Comparison of ENCODE assay signal across 8 cellular contexts in genomic region chr19:38506723-38507550, GRCh38.
DNase-seq lines count a peak whose midpoint lies in the region; ATAC-seq and TF ChIP-seq lines count a peak whose summit lies in the region.

No MANE protein-coding gene starts in this region.

- H3K4me1 ChIP-seq in SK-N-SH (ENCODE audit: control insufficient read depth in 1 of 2, insufficient read depth in 2 of 2, low read depth in 1 of 2, low read length in 1 of 2) (peaks cover 3 to 8% of the 10 kb centered on the region in 2 experiments; a peak in 2 of 4 replicates), adipocyte (ENCODE audit: control insufficient read depth, insufficient read depth, low read length) (no peaks in the 10 kb centered on the region)

- TF ChIP-seq EP300 in Ishikawa (IDR thresholded peaks at IDR 0.05; ENCODE audit: borderline replicate concordance) (no peak), SK-N-SH (IDR thresholded peaks at IDR 0.05; ENCODE audit: borderline replicate concordance in 1 of 2, low read depth in 1 of 2, low read length in 1 of 2) (no peak)

- H3F3A ChIP-seq in SK-N-SH (replicated peaks; ENCODE audit: insufficient read depth): no peaks in the 10 kb centered on the region

- POLR2A ChIA-PET in SK-N-SH (lab: Yijun Ruan, JAX): interaction anchor here (0.7 to 1.1 kb wide), 2 partner anchors 112 to 120 kb away, joined by 3 read pairs; partner anchors contain the start of gene EIF3K

- no peak overlapping the region; the same call in 1 of the 2 replicates for H2AFZ ChIP-seq in SK-N-SH (ENCODE audit: low read depth)

- 3% methylated on average over 35 of the region's 35 CpGs for WGBS in SK-N-SH (ENCODE audit: low lambda C conversion rate)

- no peaks in the 10 kb centered on the region for H3K79me2 ChIP-seq in SK-N-SH (ENCODE audit: insufficient read depth)

- DNase-seq in NCI-H345 (lab: John Stamatoyannopoulos, UW) (peak; percentile 51), NCI-H345 treated with DMSO at 0.1 percent for 48 hours (lab: John Stamatoyannopoulos, UW; ENCODE audit: unreplicated experiment) (no peak), SK-N-SH (peak; percentile 99), adipocyte (ENCODE audit: low read depth) (peak; percentile 53)
- DNase-seq in stimulated activated CD4-positive, alpha-beta T cell treated with anti-CD3 and anti-CD28 coated beads, Interleukin-2, amount 100 ng/mL, for 4 hours (ENCODE audit: low read depth): peak; percentile 84

- H4K20me1 ChIP-seq in SK-N-SH (ENCODE audit: insufficient read depth): no peaks in the 10 kb centered on the region

- H3K27me3 ChIP-seq in SK-N-SH (ENCODE audit: insufficient read depth): no peaks in the 10 kb centered on the region
- peaks cover 29% of the 10 kb centered on the region for H3K27me3 ChIP-seq in adipocyte (replicated peaks; ENCODE audit: control insufficient read depth, insufficient read depth, low read length)

- no peak for ATAC-seq in HG02588 (IDR thresholded peaks at IDR 0.05; ENCODE audit: unreplicated experiment)

- no peak overlapping the region for H3K27ac ChIP-seq in SK-N-SH (ENCODE audit: low read depth in 2 of 2, low read length in 1 of 2)

- H3K4me2 ChIP-seq in SK-N-SH: peak overlapping the region; percentile 62; the same call in 1 of the 2 replicates

- TF ChIP-seq RAD21 in Ishikawa (IDR thresholded peaks at IDR 0.05; ENCODE audit: low read depth): no peak
- no peak for TF ChIP-seq RAD21 in SK-N-SH (IDR thresholded peaks at IDR 0.05; ENCODE audit: low read length)

- CTCF ChIA-PET in SK-N-SH (lab: Yijun Ruan, JAX): interaction anchor here (0.7 to 3.4 kb wide), 5 partner anchors 8 to 128 kb away, joined by 3 to 14 read pairs (median 5); partner anchors contain the start of gene FAM98C

- H3K9me3 ChIP-seq in SK-N-SH: no peaks in the 10 kb centered on the region
- no peaks in the 10 kb centered on the region for H3K9me3 ChIP-seq in adipocyte (ENCODE audit: control insufficient read depth, low read length)
- H3K9me3 ChIP-seq in iPS-18c (ENCODE audit: control insufficient read depth, insufficient read depth, low read length): peaks cover 2% of the 10 kb centered on the region

- H3K36me3 ChIP-seq in SK-N-SH (replicated peaks in 1 of 2; ENCODE audit: control insufficient read depth in 1 of 2, insufficient read depth in 2 of 2, low read length in 1 of 2) (no peaks in the 10 kb centered on the region), adipocyte (ENCODE audit: control insufficient read depth, insufficient read depth, low read length, severe bottlenecking) (no peaks in the 10 kb centered on the region)

- H3K9ac ChIP-seq in SK-N-SH (no peak overlapping the region), adipocyte (ENCODE audit: low read length) (no peak overlapping the region)

- no peaks in the 10 kb centered on the region for H3K9me2 ChIP-seq in SK-N-SH

- H3K4me3 ChIP-seq in SK-N-SH (ENCODE audit: low read depth in 2 of 2, low read length in 1 of 2): peak overlapping the region in 1 of 2 experiments; percentile 29; a peak in 1 of 4 replicates
- H3K4me3 ChIP-seq in adipocyte (ENCODE audit: low read length): no peak overlapping the region
- H3K4me3 ChIP-seq in iPS-18c (ENCODE audit: insufficient read depth, low read depth, low read length): peak overlapping the region; percentile 34; the same call in 1 of the 2 replicates

- TF ChIP-seq CTCF in SK-N-SH (IDR thresholded peaks at IDR 0.05): no peak

TF ChIP-seq in Ishikawa, 13 proteins besides CTCF, POLR2A, EP300 and RAD21:
- TF ChIP-seq EGR1 (IDR thresholded peaks at IDR 0.05): no peak
- TF ChIP-seq, protein P1, sequence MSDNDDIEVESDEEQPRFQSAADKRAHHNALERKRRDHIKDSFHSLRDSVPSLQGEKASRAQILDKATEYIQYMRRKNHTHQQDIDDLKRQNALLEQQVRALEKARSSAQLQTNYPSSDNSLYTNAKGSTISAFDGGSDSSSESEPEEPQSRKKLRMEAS (IDR thresholded peaks at IDR 0.05): peak; percentile 64
- 0 out of 2 replicates have a peak, but pooled peaks have one; percentile 38 for TF ChIP-seq ZBTB7A (IDR thresholded peaks at IDR 0.05; ENCODE audit: low read depth)

TF ChIP-seq in SK-N-SH, 30 proteins besides CTCF, POLR2A, EP300 and RAD21:
- TF ChIP-seq GATA2 (CRISPR knock-in tag; IDR thresholded peaks at IDR 0.05): no peak
- no peak for TF ChIP-seq RXRA (IDR thresholded peaks at IDR 0.05; ENCODE audit: borderline replicate concordance, low read depth)
- no peak for TF ChIP-seq FOXM1 (IDR thresholded peaks at IDR 0.05; ENCODE audit: low read depth)
- no peak for TF ChIP-seq CHD2 (IDR thresholded peaks at IDR 0.05; ENCODE audit: low read length, partially characterized antibody)
- TF ChIP-seq, protein P2, sequence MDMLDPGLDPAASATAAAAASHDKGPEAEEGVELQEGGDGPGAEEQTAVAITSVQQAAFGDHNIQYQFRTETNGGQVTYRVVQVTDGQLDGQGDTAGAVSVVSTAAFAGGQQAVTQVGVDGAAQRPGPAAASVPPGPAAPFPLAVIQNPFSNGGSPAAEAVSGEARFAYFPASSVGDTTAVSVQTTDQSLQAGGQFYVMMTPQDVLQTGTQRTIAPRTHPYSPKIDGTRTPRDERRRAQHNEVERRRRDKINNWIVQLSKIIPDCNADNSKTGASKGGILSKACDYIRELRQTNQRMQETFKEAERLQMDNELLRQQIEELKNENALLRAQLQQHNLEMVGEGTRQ (IDR thresholded peaks at IDR 0.05; ENCODE audit: borderline replicate concordance, low read depth, low read length): no peak
- no peak for TF ChIP-seq TAF1 (IDR thresholded peaks at IDR 0.05; ENCODE audit: borderline replicate concordance, low read depth, low read length)
- TF ChIP-seq, protein P1 (IDR thresholded peaks at IDR 0.05; ENCODE audit: low read depth): peak; percentile 84
- TF ChIP-seq MXI1 (IDR thresholded peaks at IDR 0.05; ENCODE audit: low read depth, low read length): peak; percentile 59
